ENCODE assay signal across 14 cellular contexts in the genomic region with DNA sequence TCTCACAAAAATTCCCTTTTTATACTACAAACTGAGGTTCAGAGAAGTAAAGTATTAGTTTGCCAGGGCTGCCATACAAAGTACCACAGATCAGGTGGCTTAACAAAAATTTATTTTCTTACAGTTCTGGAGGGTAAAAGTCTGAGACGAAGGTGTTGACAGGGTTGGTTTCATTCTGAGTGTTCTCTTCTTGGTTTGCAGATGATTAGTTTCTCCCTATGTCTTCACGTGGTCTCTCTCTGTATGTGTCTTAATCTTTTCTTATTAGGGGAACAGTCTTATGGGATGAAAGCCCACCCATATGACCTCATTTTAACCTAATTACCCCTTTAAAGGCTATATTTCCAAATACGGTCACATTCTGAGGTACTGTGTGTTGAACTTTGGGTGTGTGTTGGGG.
DNase-seq lines count a peak whose midpoint lies in the region; ATAC-seq and TF ChIP-seq lines count a peak whose summit lies in the region.
"Had no signal": no experiment of that assay in that cellular context is flagged by ENCODE, and none has a peak within 500 bp of the region (broad histone marks: within the 10 kb centered on the region; RNA-seq: fewer than 3 reads in every experiment).

No MANE protein-coding gene starts in this region.

- no peak overlapping the region for H2AFZ ChIP-seq in KMS-11 (ENCODE audit: low read depth)
- H2AFZ ChIP-seq: GM23338 had no signal

- no peaks in the 10 kb centered on the region for H4K20me1 ChIP-seq in KMS-11 (ENCODE audit: insufficient read depth)

- no peak overlapping the region for H3K27ac ChIP-seq in KMS-11

- H3K4me3 ChIP-seq in KMS-11 (IDR thresholded peaks at IDR 0.05; ENCODE audit: insufficient read depth, low read depth, low read length) = no peak overlapping the region
- H3K4me3 ChIP-seq: GM23338, MG63 had no signal

- no peaks in the 10 kb centered on the region for H3K27me3 ChIP-seq in KMS-11 (ENCODE audit: insufficient read depth, low read depth)
- H3K27me3 ChIP-seq: MG63 had no signal

- peak overlapping the region; percentile 21; the same call in 1 of the 2 replicates for H3K4me2 ChIP-seq in KMS-11
- H3K4me2 ChIP-seq: GM23338 had no signal

- no peak for TF ChIP-seq CTCF in KMS-11 (conservative IDR thresholded peaks at IDR 0.05; ENCODE audit: low read depth, low read length)

- no peaks in the 10 kb centered on the region for H3K79me2 ChIP-seq in KMS-11 (ENCODE audit: insufficient read depth, low read depth)

- DNase-seq in NCI-H1694 treated with DMSO at 0.1 percent for 48 hours (lab: John Stamatoyannopoulos, UW) = no peak
- DNase-seq: C1 segment of cervical spinal cord; CD4-positive, alpha-beta memory T cell; DMS79; H7; MG63 had no signal

- H3K4me1 ChIP-seq in KMS-11 (ENCODE audit: low read depth, poor library complexity, severe bottlenecking) = peaks cover 19% of the 10 kb centered on the region

- H3K9ac ChIP-seq in KMS-11 = no peak overlapping the region

- H3K36me3 ChIP-seq in KMS-11 (ENCODE audit: insufficient read depth) = no peaks in the 10 kb centered on the region
- H3K36me3 ChIP-seq: MG63 had no signal

- ATAC-seq in GM18520 (IDR thresholded peaks at IDR 0.05; ENCODE audit: unreplicated experiment) = peak; percentile 53
- ATAC-seq in GM19463 (IDR thresholded peaks at IDR 0.05; ENCODE audit: unreplicated experiment) = peak; percentile 81
- peak; percentile 71 for ATAC-seq in HG03159 (IDR thresholded peaks at IDR 0.05; ENCODE audit: unreplicated experiment)
- ATAC-seq in HG03108 (IDR thresholded peaks at IDR 0.05; ENCODE audit: unreplicated experiment) = no peak
- ATAC-seq in HG02970 (IDR thresholded peaks at IDR 0.05; ENCODE audit: low FRiP score, unreplicated experiment) = no peak
- ATAC-seq in GM19467 (IDR thresholded peaks at IDR 0.05; ENCODE audit: unreplicated experiment) = no peak
- ATAC-seq: GM23338 had no signal

Comparison
In these comparisons a context has a peak if more than half of its experiments do, and no peak if none do; other contexts are left out.
1. ATAC-seq: peak in GM18520 (single experiment), GM19463 (single experiment) and HG03159 (single experiment); none in HG03108 (single experiment), HG02970 (single experiment) and GM19467 (single experiment).